21 cellular contexts compared by ENCODE assay signal in genomic region chr13:44347905-44348304, GRCh38. TPM values are rescaled to one million over a fixed set of nuclear protein-coding genes. Genes with fewer than 3 reads are reported as not detected.
DNase-seq lines count a peak whose midpoint lies in the region; ATAC-seq and TF ChIP-seq lines count a peak whose summit lies in the region.
"Had no signal": no experiment of that assay in that cellular context is flagged by ENCODE, and none has a peak within 500 bp of the region (broad histone marks: within the 10 kb centered on the region; RNA-seq: fewer than 3 reads in every experiment).

No MANE protein-coding gene starts in this region.

- H3K4ac ChIP-seq in mesenchymal stem cell (ENCODE audit: low read depth in 1 of 2, low read length in 2 of 2) (no peak overlapping the region), neuronal stem cell (ENCODE audit: low read length) (no peak overlapping the region)

- no peak overlapping the region for H3K4me2 ChIP-seq in mesenchymal stem cell (ENCODE audit: low read length, poor library complexity, severe bottlenecking)
- H3K4me2 ChIP-seq in neuronal stem cell (ENCODE audit: insufficient read depth, low read length, poor library complexity, severe bottlenecking), result no peak overlapping the region
- H3K4me2 ChIP-seq: KMS-11 had no signal

- 22% methylated on average over 2 of the region's 2 CpGs for WGBS in mesenchymal stem cell
- no CpG with 5 or more reads among the region's 2 CpGs for WGBS in neuronal stem cell (ENCODE audit: extremely low coverage in 2 of 2, insufficient read length in 2 of 2, insufficient replicate concordance in 1 of 2), 2 donors

- CTCF ChIA-PET in GM10248 (lab: Yijun Ruan, JAX), result no interaction called here

- H2BK120ac ChIP-seq in mesenchymal stem cell (ENCODE audit: low read depth, low read length) (no peak overlapping the region), neuronal stem cell (ENCODE audit: low read depth, low read length) (no peak overlapping the region)

- no peaks in the 10 kb centered on the region for H3K27me3 ChIP-seq in cardiac muscle cell
- no peaks in the 10 kb centered on the region for H3K27me3 ChIP-seq in mesenchymal stem cell (ENCODE audit: control insufficient read depth in 1 of 2, insufficient read depth in 1 of 2, low read length in 2 of 2)
- H3K27me3 ChIP-seq in neuronal stem cell (ENCODE audit: control insufficient read depth in 3 of 3, insufficient read depth in 3 of 3, low read depth in 1 of 3, low read length in 3 of 3), result no peaks in the 10 kb centered on the region
- H3K27me3 ChIP-seq: MG63 had no signal

- no peak overlapping the region for H3K4me3 ChIP-seq in cardiac muscle cell
- no peak overlapping the region for H3K4me3 ChIP-seq in mesenchymal stem cell (ENCODE audit: insufficient read depth in 1 of 2, low read depth in 1 of 2, low read length in 2 of 2)
- H3K4me3 ChIP-seq in neuronal stem cell (ENCODE audit: low read length in 2 of 2), result no peak overlapping the region
- H3K4me3 ChIP-seq: GM12878, MG63 had no signal

- H3K23ac ChIP-seq in mesenchymal stem cell (ENCODE audit: low read length in 2 of 2) (no peak overlapping the region), neuronal stem cell (ENCODE audit: low read depth, low read length, poor library complexity) (no peak overlapping the region)

- H3K79me1 ChIP-seq in mesenchymal stem cell (replicated peaks; ENCODE audit: low read length, poor library complexity, severe bottlenecking) (no peaks in the 10 kb centered on the region), neuronal stem cell (ENCODE audit: low read depth, low read length) (no peaks in the 10 kb centered on the region)

- no peak overlapping the region for H2AFZ ChIP-seq in mesenchymal stem cell (ENCODE audit: low read depth, low read length)
- no peak overlapping the region for H2AFZ ChIP-seq in neuronal stem cell (ENCODE audit: low read length)

- POLR2A ChIA-PET in GM10248 (lab: Yijun Ruan, JAX), result no interaction called here

- no peak overlapping the region for H2BK15ac ChIP-seq in mesenchymal stem cell (ENCODE audit: low read depth, poor library complexity, severe bottlenecking)
- H2BK15ac ChIP-seq in neuronal stem cell (ENCODE audit: low read length), result no peak overlapping the region

- peak overlapping the region; percentile 54 for H3K27ac ChIP-seq in cardiac muscle cell
- no peak overlapping the region for H3K27ac ChIP-seq in mesenchymal stem cell (ENCODE audit: low read length, poor library complexity, severe bottlenecking)
- no peak overlapping the region for H3K27ac ChIP-seq in neuronal stem cell (replicated peaks; ENCODE audit: low read length)
- H3K27ac ChIP-seq: 22Rv1, C4-2B, KMS-11 had no signal

- H3K36me3 ChIP-seq in cardiac muscle cell, result no peaks in the 10 kb centered on the region
- H3K36me3 ChIP-seq in mesenchymal stem cell (ENCODE audit: control insufficient read depth in 1 of 2, insufficient read depth in 2 of 2, low read depth in 1 of 2, low read length in 2 of 2), result no peaks in the 10 kb centered on the region
- no peaks in the 10 kb centered on the region for H3K36me3 ChIP-seq in neuronal stem cell (replicated peaks in 1 of 2; ENCODE audit: control insufficient read depth in 2 of 2, insufficient read depth in 2 of 2, low read length in 2 of 2)
- H3K36me3 ChIP-seq: MG63 had no signal

- no peak overlapping the region for H2BK12ac ChIP-seq in mesenchymal stem cell (ENCODE audit: low read length in 2 of 2)
- no peak overlapping the region for H2BK12ac ChIP-seq in neuronal stem cell (ENCODE audit: low read length)

- no peak overlapping the region for H4K8ac ChIP-seq in mesenchymal stem cell (ENCODE audit: low read length)
- no peak overlapping the region for H4K8ac ChIP-seq in neuronal stem cell (ENCODE audit: low read depth, low read length)

- no peak for ATAC-seq in left cardiac atrium
- ATAC-seq in GM19452 (IDR thresholded peaks at IDR 0.05; ENCODE audit: unreplicated experiment), result no peak
- ATAC-seq in HG02763 (IDR thresholded peaks at IDR 0.05; ENCODE audit: unreplicated experiment), result no peak
- ATAC-seq: GM12878, PC-3 had no signal

- intact Hi-C loops in left cardiac atrium (cut with DNase I), result no loop called here

- H3K9ac ChIP-seq in mesenchymal stem cell (ENCODE audit: low read length), result no peak overlapping the region
- no peak overlapping the region for H3K9ac ChIP-seq in neuronal stem cell (ENCODE audit: low read depth, low read length, poor library complexity)
- H3K9ac ChIP-seq: KMS-11 had no signal

- H3K18ac ChIP-seq in mesenchymal stem cell (ENCODE audit: low read depth in 1 of 2, low read length in 2 of 2), result no peak overlapping the region
- H3K18ac ChIP-seq in neuronal stem cell (ENCODE audit: low read length), result no peak overlapping the region

- TF ChIP-seq CTCF in cardiac muscle cell (IDR thresholded peaks at IDR 0.05; ENCODE audit: low read depth, low read length) (no peak), GM10248 (IDR thresholded peaks at IDR 0.05; ENCODE audit: control extremely low read depth, extremely low read depth, low read depth, missing control alignments) (no peak)

- no peak overlapping the region for H4K91ac ChIP-seq in mesenchymal stem cell (ENCODE audit: low read length)
- H4K91ac ChIP-seq in neuronal stem cell (ENCODE audit: low read depth, low read length, poor library complexity), result no peak overlapping the region

- DNase-seq in cardiac muscle cell (ENCODE audit: low read depth in 1 of 2, low spot score in 1 of 2), result peak; percentile 13 to 47
- DNase-seq in left cardiac atrium, result no peak
- DNase-seq in epidermal melanocyte (ENCODE audit: insufficient read length, low spot score), result peak; percentile 49
- peak; percentile 68 for DNase-seq in mesenchymal stem cell
- DNase-seq in GM10248 (ENCODE audit: extremely low spot score), result no peak
- DNase-seq in neuronal stem cell (ENCODE audit: low spot score), result no peak
- DNase-seq: COR-L47, DMS153, GOT3, MG63, NCI-H1092 treated with DMSO at 0.1 percent for 48 hours, NCI-H1694 treated with DMSO at 0.1 percent for 48 hours, NCI-H446, NCI-H748 treated with DMSO at 0.1 percent for 48 hours, PC-3 had no signal

- H2BK5ac ChIP-seq in mesenchymal stem cell (ENCODE audit: low read depth, low read length, poor library complexity, severe bottlenecking) (no peak overlapping the region), neuronal stem cell (ENCODE audit: low read length) (no peak overlapping the region)

- H3K9me3 ChIP-seq in cardiac muscle cell (ENCODE audit: low read depth) (no peaks in the 10 kb centered on the region), mesenchymal stem cell (ENCODE audit: control insufficient read depth, low read length) (no peaks in the 10 kb centered on the region), neuronal stem cell (replicated peaks in 1 of 2; ENCODE audit: control insufficient read depth in 2 of 2, insufficient read depth in 1 of 2, low read depth in 1 of 2, low read length in 2 of 2) (no peaks in the 10 kb centered on the region)

- no peak overlapping the region for H2AK5ac ChIP-seq in mesenchymal stem cell (ENCODE audit: low read length, severe bottlenecking)
- no peak overlapping the region for H2AK5ac ChIP-seq in neuronal stem cell (ENCODE audit: low read depth, low read length)

- H3K4me1 ChIP-seq in cardiac muscle cell (ENCODE audit: low read depth) (peaks cover 22% of the 10 kb centered on the region), mesenchymal stem cell (ENCODE audit: control insufficient read depth, insufficient read depth, low read depth, low read length) (no peaks in the 10 kb centered on the region), neuronal stem cell (ENCODE audit: control insufficient read depth in 2 of 2, insufficient read depth in 1 of 2, low read depth in 1 of 2, low read length in 2 of 2) (no peaks in the 10 kb centered on the region)

- H3K14ac ChIP-seq in mesenchymal stem cell (ENCODE audit: low read length in 2 of 2) (no peak overlapping the region), neuronal stem cell (ENCODE audit: low read length) (no peak overlapping the region)

RNA-seq across cellular contexts. Expression of gene SERP2, which starts 25.7 kb away (rescaled TPM):
- total RNA-seq in cardiac muscle cell (3.5 and 8.6 TPM in 2 replicates), left cardiac atrium (10 to 100 TPM; 12.9 to 14.6 TPM)
- 3.5 and 9.0 TPM in 2 replicates for polyA plus RNA-seq in cardiac muscle cell
- 3.4 TPM for polyA plus RNA-seq in mesenchymal stem cell (2013, experiment 1 of 2)
- 3.5 TPM for polyA plus RNA-seq in mesenchymal stem cell (2013, experiment 2 of 2)
- 5.6 TPM for polyA plus RNA-seq in neuronal stem cell (2013, experiment 1 of 2)
- polyA plus RNA-seq in neuronal stem cell (2013, experiment 2 of 2), result 5.1 TPM
- total RNA-seq: GM12878 had no signal
- polyA plus RNA-seq: GM12878 had no signal

Comparison
In these comparisons a context has a peak if more than half of its experiments do, and no peak if none do; other contexts are left out.
1. DNase-seq: peak in cardiac muscle cell (2 of 2), epidermal melanocyte (single experiment) and mesenchymal stem cell (single experiment); none in left cardiac atrium (single experiment), GM10248 (single experiment) and neuronal stem cell (single experiment).